ENCODE assay signal across 1 cellular context in genomic region chr3:113745273-113746068, GRCh38.
TF ChIP-seq lines count a peak whose summit lies in the region.

No MANE protein-coding gene starts in this region.

TF ChIP-seq in HepG2, 621 proteins besides CTCF, POLR2A, EP300 and RAD21 (continued from another document and continues in another):
- TF ChIP-seq, protein P1, sequence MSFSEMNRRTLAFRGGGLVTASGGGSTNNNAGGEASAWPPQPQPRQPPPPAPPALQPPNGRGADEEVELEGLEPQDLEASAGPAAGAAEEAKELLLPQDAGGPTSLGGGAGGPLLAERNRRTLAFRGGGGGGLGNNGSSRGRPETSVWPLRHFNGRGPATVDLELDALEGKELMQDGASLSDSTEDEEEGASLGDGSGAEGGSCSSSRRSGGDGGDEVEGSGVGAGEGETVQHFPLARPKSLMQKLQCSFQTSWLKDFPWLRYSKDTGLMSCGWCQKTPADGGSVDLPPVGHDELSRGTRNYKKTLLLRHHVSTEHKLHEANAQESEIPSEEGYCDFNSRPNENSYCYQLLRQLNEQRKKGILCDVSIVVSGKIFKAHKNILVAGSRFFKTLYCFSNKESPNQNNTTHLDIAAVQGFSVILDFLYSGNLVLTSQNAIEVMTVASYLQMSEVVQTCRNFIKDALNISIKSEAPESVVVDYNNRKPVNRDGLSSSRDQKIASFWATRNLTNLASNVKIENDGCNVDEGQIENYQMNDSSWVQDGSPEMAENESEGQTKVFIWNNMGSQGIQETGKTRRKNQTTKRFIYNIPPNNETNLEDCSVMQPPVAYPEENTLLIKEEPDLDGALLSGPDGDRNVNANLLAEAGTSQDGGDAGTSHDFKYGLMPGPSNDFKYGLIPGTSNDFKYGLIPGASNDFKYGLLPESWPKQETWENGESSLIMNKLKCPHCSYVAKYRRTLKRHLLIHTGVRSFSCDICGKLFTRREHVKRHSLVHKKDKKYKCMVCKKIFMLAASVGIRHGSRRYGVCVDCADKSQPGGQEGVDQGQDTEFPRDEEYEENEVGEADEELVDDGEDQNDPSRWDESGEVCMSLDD (CRISPR knock-in tag; IDR thresholded peaks at IDR 0.05; ENCODE audit: borderline replicate concordance), result peak; percentile 89; the same call in 1 of the 2 replicates
- TF ChIP-seq XRCC5 (optimal IDR thresholded peaks at IDR 0.05; ENCODE audit: low read length) (no peak), TGIF2 (CRISPR knock-in tag; IDR thresholded peaks at IDR 0.05) (0 out of 2 replicates have a peak, but pooled peaks have one; percentile 23), ZNF780A (CRISPR knock-in tag; IDR thresholded peaks at IDR 0.05) (no peak; the same call in 1 of the 2 replicates), ZSCAN9 (CRISPR knock-in tag; IDR thresholded peaks at IDR 0.05; ENCODE audit: borderline replicate concordance) (no peak), CBX2 (IDR thresholded peaks at IDR 0.05; ENCODE audit: low read depth, low read length) (no peak), CBX2 (CRISPR knock-in tag; IDR thresholded peaks at IDR 0.05; ENCODE audit: low read depth) (no peak), ZNF678 (CRISPR knock-in tag; IDR thresholded peaks at IDR 0.05) (0 out of 2 replicates have a peak, but pooled peaks have one; percentile 37), NKX3-1 (CRISPR knock-in tag; IDR thresholded peaks at IDR 0.05) (peak; percentile 20; the same call in 1 of the 2 replicates), ZNF816 (CRISPR knock-in tag; IDR thresholded peaks at IDR 0.05; ENCODE audit: borderline replicate concordance) (no peak), FOXK1 (CRISPR knock-in tag; IDR thresholded peaks at IDR 0.05; ENCODE audit: borderline replicate concordance, low read depth) (no peak), ZSCAN21 (CRISPR knock-in tag; IDR thresholded peaks at IDR 0.05; ENCODE audit: borderline replicate concordance) (peak; percentile 90), ZSCAN20 (CRISPR knock-in tag; IDR thresholded peaks at IDR 0.05; ENCODE audit: borderline replicate concordance) (no peak), ZBTB8A (CRISPR knock-in tag; IDR thresholded peaks at IDR 0.05; ENCODE audit: borderline replicate concordance, low read depth) (no peak; the same call in 1 of the 2 replicates), ZNF775 (CRISPR knock-in tag; IDR thresholded peaks at IDR 0.05; ENCODE audit: borderline replicate concordance) (0 out of 2 replicates have a peak, but pooled peaks have one; percentile 33), FOXP1 (IDR thresholded peaks at IDR 0.05) (no peak), FOXP1 (CRISPR knock-in tag; IDR thresholded peaks at IDR 0.05) (no peak), THYN1 (CRISPR knock-in tag; IDR thresholded peaks at IDR 0.05; ENCODE audit: borderline replicate concordance, low read depth) (no peak), GPN1 (CRISPR knock-in tag; IDR thresholded peaks at IDR 0.05; ENCODE audit: borderline replicate concordance) (no peak), ZNF281 (CRISPR knock-in tag; IDR thresholded peaks at IDR 0.05; ENCODE audit: borderline replicate concordance) (peak; percentile 63; the same call in 1 of the 2 replicates), HOXA3 (CRISPR knock-in tag; IDR thresholded peaks at IDR 0.05) (peak; percentile 37; the same call in 1 of the 2 replicates), ZFP41 (CRISPR knock-in tag; IDR thresholded peaks at IDR 0.05; ENCODE audit: borderline replicate concordance) (0 out of 2 replicates have a peak, but pooled peaks have one; percentile 11), MXI1 (IDR thresholded peaks at IDR 0.05; ENCODE audit: borderline replicate concordance, low read depth, low read length) (0 out of 3 replicates have a peak, but pooled peaks have one; percentile 10), NFATC3 (CRISPR knock-in tag; IDR thresholded peaks at IDR 0.05) (no peak), WIZ (CRISPR knock-in tag; IDR thresholded peaks at IDR 0.05) (0 out of 2 replicates have a peak, but pooled peaks have one; percentile 4), ZNF652 (CRISPR knock-in tag; IDR thresholded peaks at IDR 0.05; ENCODE audit: borderline replicate concordance, low read depth) (no peak), SRSF9 (IDR thresholded peaks at IDR 0.05; ENCODE audit: borderline replicate concordance, insufficient read depth, low read depth, low read length, poor library complexity, severe bottlenecking) (no peak), POGZ (CRISPR knock-in tag; IDR thresholded peaks at IDR 0.05) (no peak), ZNF333 (CRISPR knock-in tag; IDR thresholded peaks at IDR 0.05; ENCODE audit: borderline replicate concordance) (no peak), ZMYM3 (CRISPR knock-in tag; IDR thresholded peaks at IDR 0.05) (no peak), ZNF761 (CRISPR knock-in tag; conservative IDR thresholded peaks at IDR 0.05) (no peak), MIER3 (CRISPR knock-in tag; IDR thresholded peaks at IDR 0.05; ENCODE audit: borderline replicate concordance) (peak; percentile 54; the same call in 1 of the 2 replicates), DR1 (CRISPR knock-in tag; IDR thresholded peaks at IDR 0.05) (no peak), CEBPB (IDR thresholded peaks at IDR 0.05; ENCODE audit: borderline replicate concordance, low read depth, low read length) (no peak), NR2F6 (IDR thresholded peaks at IDR 0.05) (peak; percentile 17; the same call in 1 of the 2 replicates), NR2F6 (CRISPR knock-in tag; IDR thresholded peaks at IDR 0.05) (peak; percentile 38; the same call in 1 of the 2 replicates), AHR (CRISPR knock-in tag; IDR thresholded peaks at IDR 0.05) (no peak), THAP9 (CRISPR knock-in tag; IDR thresholded peaks at IDR 0.05; ENCODE audit: borderline replicate concordance) (peak; percentile 46; the same call in 1 of the 2 replicates), ZNF44 (CRISPR knock-in tag; IDR thresholded peaks at IDR 0.05) (no peak), ZNF879 (CRISPR knock-in tag; IDR thresholded peaks at IDR 0.05) (no peak), JUN (CRISPR knock-in tag; IDR thresholded peaks at IDR 0.05) (no peak), RELA (CRISPR knock-in tag; IDR thresholded peaks at IDR 0.05) (no peak), ZNF605 (CRISPR knock-in tag; IDR thresholded peaks at IDR 0.05) (no peak), SPEN (CRISPR knock-in tag; IDR thresholded peaks at IDR 0.05; ENCODE audit: low read depth) (no peak), SUZ12 (IDR thresholded peaks at IDR 0.05; ENCODE audit: low read depth, low read length) (no peak), HCFC1 (IDR thresholded peaks at IDR 0.05; ENCODE audit: low read depth, low read length) (no peak), BCL6 (CRISPR knock-in tag; IDR thresholded peaks at IDR 0.05) (no peak; the same call in 1 of the 2 replicates), HMG20B (CRISPR knock-in tag; conservative IDR thresholded peaks at IDR 0.05) (no peak)
- TF ChIP-seq, protein P2, sequence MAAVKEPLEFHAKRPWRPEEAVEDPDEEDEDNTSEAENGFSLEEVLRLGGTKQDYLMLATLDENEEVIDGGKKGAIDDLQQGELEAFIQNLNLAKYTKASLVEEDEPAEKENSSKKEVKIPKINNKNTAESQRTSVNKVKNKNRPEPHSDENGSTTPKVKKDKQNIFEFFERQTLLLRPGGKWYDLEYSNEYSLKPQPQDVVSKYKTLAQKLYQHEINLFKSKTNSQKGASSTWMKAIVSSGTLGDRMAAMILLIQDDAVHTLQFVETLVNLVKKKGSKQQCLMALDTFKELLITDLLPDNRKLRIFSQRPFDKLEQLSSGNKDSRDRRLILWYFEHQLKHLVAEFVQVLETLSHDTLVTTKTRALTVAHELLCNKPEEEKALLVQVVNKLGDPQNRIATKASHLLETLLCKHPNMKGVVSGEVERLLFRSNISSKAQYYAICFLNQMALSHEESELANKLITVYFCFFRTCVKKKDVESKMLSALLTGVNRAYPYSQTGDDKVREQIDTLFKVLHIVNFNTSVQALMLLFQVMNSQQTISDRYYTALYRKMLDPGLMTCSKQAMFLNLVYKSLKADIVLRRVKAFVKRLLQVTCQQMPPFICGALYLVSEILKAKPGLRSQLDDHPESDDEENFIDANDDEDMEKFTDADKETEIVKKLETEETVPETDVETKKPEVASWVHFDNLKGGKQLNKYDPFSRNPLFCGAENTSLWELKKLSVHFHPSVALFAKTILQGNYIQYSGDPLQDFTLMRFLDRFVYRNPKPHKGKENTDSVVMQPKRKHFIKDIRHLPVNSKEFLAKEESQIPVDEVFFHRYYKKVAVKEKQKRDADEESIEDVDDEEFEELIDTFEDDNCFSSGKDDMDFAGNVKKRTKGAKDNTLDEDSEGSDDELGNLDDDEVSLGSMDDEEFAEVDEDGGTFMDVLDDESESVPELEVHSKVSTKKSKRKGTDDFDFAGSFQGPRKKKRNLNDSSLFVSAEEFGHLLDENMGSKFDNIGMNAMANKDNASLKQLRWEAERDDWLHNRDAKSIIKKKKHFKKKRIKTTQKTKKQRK (IDR thresholded peaks at IDR 0.05; ENCODE audit: low read length), result no peak
- TF ChIP-seq, protein P3, sequence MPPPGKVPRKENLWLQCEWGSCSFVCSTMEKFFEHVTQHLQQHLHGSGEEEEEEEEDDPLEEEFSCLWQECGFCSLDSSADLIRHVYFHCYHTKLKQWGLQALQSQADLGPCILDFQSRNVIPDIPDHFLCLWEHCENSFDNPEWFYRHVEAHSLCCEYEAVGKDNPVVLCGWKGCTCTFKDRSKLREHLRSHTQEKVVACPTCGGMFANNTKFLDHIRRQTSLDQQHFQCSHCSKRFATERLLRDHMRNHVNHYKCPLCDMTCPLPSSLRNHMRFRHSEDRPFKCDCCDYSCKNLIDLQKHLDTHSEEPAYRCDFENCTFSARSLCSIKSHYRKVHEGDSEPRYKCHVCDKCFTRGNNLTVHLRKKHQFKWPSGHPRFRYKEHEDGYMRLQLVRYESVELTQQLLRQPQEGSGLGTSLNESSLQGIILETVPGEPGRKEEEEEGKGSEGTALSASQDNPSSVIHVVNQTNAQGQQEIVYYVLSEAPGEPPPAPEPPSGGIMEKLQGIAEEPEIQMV (CRISPR knock-in tag; IDR thresholded peaks at IDR 0.05; ENCODE audit: low read depth), result 0 out of 2 replicates have a peak, but pooled peaks have one; percentile 4
- TF ChIP-seq, protein P4, sequence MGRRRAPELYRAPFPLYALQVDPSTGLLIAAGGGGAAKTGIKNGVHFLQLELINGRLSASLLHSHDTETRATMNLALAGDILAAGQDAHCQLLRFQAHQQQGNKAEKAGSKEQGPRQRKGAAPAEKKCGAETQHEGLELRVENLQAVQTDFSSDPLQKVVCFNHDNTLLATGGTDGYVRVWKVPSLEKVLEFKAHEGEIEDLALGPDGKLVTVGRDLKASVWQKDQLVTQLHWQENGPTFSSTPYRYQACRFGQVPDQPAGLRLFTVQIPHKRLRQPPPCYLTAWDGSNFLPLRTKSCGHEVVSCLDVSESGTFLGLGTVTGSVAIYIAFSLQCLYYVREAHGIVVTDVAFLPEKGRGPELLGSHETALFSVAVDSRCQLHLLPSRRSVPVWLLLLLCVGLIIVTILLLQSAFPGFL (CRISPR knock-in tag; IDR thresholded peaks at IDR 0.05), result no peak
- TF ChIP-seq, protein P5, sequence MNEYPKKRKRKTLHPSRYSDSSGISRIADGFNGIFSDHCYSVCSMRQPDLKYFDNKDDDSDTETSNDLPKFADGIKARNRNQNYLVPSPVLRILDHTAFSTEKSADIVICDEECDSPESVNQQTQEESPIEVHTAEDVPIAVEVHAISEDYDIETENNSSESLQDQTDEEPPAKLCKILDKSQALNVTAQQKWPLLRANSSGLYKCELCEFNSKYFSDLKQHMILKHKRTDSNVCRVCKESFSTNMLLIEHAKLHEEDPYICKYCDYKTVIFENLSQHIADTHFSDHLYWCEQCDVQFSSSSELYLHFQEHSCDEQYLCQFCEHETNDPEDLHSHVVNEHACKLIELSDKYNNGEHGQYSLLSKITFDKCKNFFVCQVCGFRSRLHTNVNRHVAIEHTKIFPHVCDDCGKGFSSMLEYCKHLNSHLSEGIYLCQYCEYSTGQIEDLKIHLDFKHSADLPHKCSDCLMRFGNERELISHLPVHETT (CRISPR knock-in tag; conservative IDR thresholded peaks at IDR 0.05), result no peak
